Comparison of ENCODE assay signal across 18 cellular contexts in genomic region chr11:70443043-70444030, GRCh38.
"Had no signal": no experiment of that assay in that cellular context is flagged by ENCODE, and none has a peak within 500 bp of the region (broad histone marks: within the 10 kb centered on the region; RNA-seq: fewer than 3 reads in every experiment).

No MANE protein-coding gene starts in this region.

- H3K4me3 Mint-ChIP-seq: activated naive CD4-positive, alpha-beta T cell treated with anti-CD3 and anti-CD28 coated beads, Interleukin-2, amount 10 ng/mL, durations not matched to agents 7 days and 5 days; brain; central memory CD8-positive, alpha-beta T cell; effector memory CD8-positive, alpha-beta T cell; neural progenitor cell; stimulated activated naive CD8-positive, alpha-beta T cell treated with anti-CD3 and anti-CD28 coated beads, Interleukin-15, amount 100 ng/mL, for 72 hours had no signal

- FAIRE-seq: TTC549 had no signal

- H3K4me3 ChIP-seq: adrenal gland, neural progenitor cell, testis had no signal

- H3K4me2 ChIP-seq: neural progenitor cell had no signal

- ATAC-seq: effector memory CD8-positive, alpha-beta T cell; stimulated activated naive CD8-positive, alpha-beta T cell treated with anti-CD3 and anti-CD28 coated beads, Interleukin-15, amount 100 ng/mL, for 72 hours had no signal

- H3K27ac Mint-ChIP-seq: activated naive CD4-positive, alpha-beta T cell treated with anti-CD3 and anti-CD28 coated beads, Interleukin-2, amount 10 ng/mL, durations not matched to agents 7 days and 5 days; activated T-helper 2 cell treated with anti-CD3 and anti-CD28 coated beads, Interferon-gamma antibody, Interleukin-2, Interleukin-4, amounts not matched to agents 10 μg/mL and 5 μg/mL and 100 μg/mL, durations not matched to agents 14 hours and 24 hours and 36 hours; effector memory CD8-positive, alpha-beta T cell; stimulated activated naive CD8-positive, alpha-beta T cell treated with anti-CD3 and anti-CD28 coated beads, Interleukin-15, amount 100 ng/mL, for 72 hours had no signal

- H3K9me3 ChIP-seq: adrenal gland, testis had no signal

- H3K4me1 Mint-ChIP-seq: activated naive CD4-positive, alpha-beta T cell treated with anti-CD3 and anti-CD28 coated beads, Interleukin-2, amount 10 ng/mL, durations not matched to agents 7 days and 5 days; central memory CD8-positive, alpha-beta T cell; stimulated activated naive CD8-positive, alpha-beta T cell treated with anti-CD3 and anti-CD28 coated beads, Interleukin-15, amount 100 ng/mL, for 72 hours had no signal

- DNase-seq: activated CD4-positive, alpha-beta T cell treated with anti-CD3 and anti-CD28 coated beads, Interleukin-2, amount 50 U/mL, for 1 hour; activated naive CD4-positive, alpha-beta T cell treated with anti-CD3 and anti-CD28 coated beads, Interleukin-2, amount 10 ng/mL, durations not matched to agents 7 days and 5 days; activated T-cell treated with anti-CD3 and anti-CD28 coated beads for 4 hours; adrenal gland; effector memory CD8-positive, alpha-beta T cell; erythroblast; hippocampal formation; kidney glomerular epithelial cell; stimulated activated CD4-positive, alpha-beta T cell treated with anti-CD3 and anti-CD28 coated beads, Interleukin-15, amount 100 ng/mL, for 24 hours; stimulated activated CD4-positive, alpha-beta T cell treated with anti-CD3 and anti-CD28 coated beads, Interleukin-4, amount 100 ng/mL, for 4 hours; stimulated activated naive CD8-positive, alpha-beta T cell treated with anti-CD3 and anti-CD28 coated beads, Interleukin-15, amount 100 ng/mL, for 72 hours; testis had no signal

- H3K36me3 ChIP-seq: adrenal gland, neural progenitor cell had no signal

- H3K27me3 ChIP-seq: adrenal gland, neural progenitor cell, testis had no signal

- H3K27ac ChIP-seq: adrenal gland, neural progenitor cell, parathyroid adenoma, testis had no signal

- H3K4me1 ChIP-seq: adrenal gland, neural progenitor cell, parathyroid adenoma, testis had no signal
